ENCODE assay signal across 11 cellular contexts in genomic region chr7:1247527-1248041, GRCh38. TPM values are rescaled to one million over a fixed set of nuclear protein-coding genes. Genes with fewer than 3 reads are reported as not detected.
DNase-seq lines count a peak whose midpoint lies in the region; ATAC-seq and TF ChIP-seq lines count a peak whose summit lies in the region.
"Had no signal": no experiment of that assay in that cellular context is flagged by ENCODE, and none has a peak within 500 bp of the region (broad histone marks: within the 10 kb centered on the region; RNA-seq: fewer than 3 reads in every experiment).

No MANE protein-coding gene starts in this region.

- TF ChIP-seq POLR2A in uterus (IDR thresholded peaks at IDR 0.05), result no peak

- H3K27me3 Mint-ChIP-seq in glutamatergic neuron (ENCODE audit: unreplicated experiment), result peaks cover 14% of the 10 kb centered on the region

- H3K4me1 ChIP-seq in uterus, result peaks cover 0 to 11% of the 10 kb centered on the region in 2 donors
- H3K4me1 ChIP-seq in ascending aorta, result peaks cover 8 to 13% of the 10 kb centered on the region in 2 donors

- H3K27ac ChIP-seq in uterus, result no peak overlapping the region
- H3K27ac ChIP-seq in ascending aorta, result no peak overlapping the region
- H3K27ac ChIP-seq: epithelial cell of prostate had no signal

- H3K4me3 ChIP-seq in uterus, result no peak overlapping the region
- peak overlapping the region in 1 of 2 donors; percentile 11 for H3K4me3 ChIP-seq in ascending aorta

- intact Hi-C loops in uterus (cut with DNase I; ENCODE audit: low total_unique reads) (no loop called here), ascending aorta (cut with DNase I) (no loop called here)

- H3K9me3 ChIP-seq in uterus, result no peaks in the 10 kb centered on the region
- no peaks in the 10 kb centered on the region for H3K9me3 ChIP-seq in ascending aorta

- H3K4me1 Mint-ChIP-seq in glutamatergic neuron (ENCODE audit: low read depth, unreplicated experiment), result peaks cover 38% of the 10 kb centered on the region

- DNase-seq in AG20443 (ENCODE audit: low spot score) (peak; percentile 66), COLO668 (lab: John Stamatoyannopoulos, UW; ENCODE audit: unreplicated experiment) (peak; percentile 87), NCI-H2171 treated with DMSO at 0.1 percent for 48 hours (lab: John Stamatoyannopoulos, UW) (peak; percentile 78), glutamatergic neuron (peak; percentile 81), uterus (no peak), ascending aorta (ENCODE audit: low spot score in 2 of 2) (no peak)
- DNase-seq: Karpas-422, NCI-H526 treated with DMSO at 0.1 percent for 48 hours had no signal

- no peaks in the 10 kb centered on the region for H3K36me3 Mint-ChIP-seq in glutamatergic neuron (ENCODE audit: unreplicated experiment)

- no peaks in the 10 kb centered on the region for H3K36me3 ChIP-seq in uterus
- H3K36me3 ChIP-seq in ascending aorta, result no peaks in the 10 kb centered on the region

- H3K27ac Mint-ChIP-seq in glutamatergic neuron (ENCODE audit: unreplicated experiment), result peak overlapping the region; percentile 73

- no peak for ATAC-seq in GM21786 (IDR thresholded peaks at IDR 0.05; ENCODE audit: unreplicated experiment)
- ATAC-seq: activated CD4-positive, CD25-positive, alpha-beta regulatory T cell treated with anti-CD3 and anti-CD28 coated beads, Interleukin-2, amount 50 U/mL, for 24 hours had no signal

- TF ChIP-seq CTCF in glutamatergic neuron (IDR thresholded peaks at IDR 0.05; ENCODE audit: partially characterized antibody, unreplicated experiment), result no peak
- TF ChIP-seq CTCF in uterus (IDR thresholded peaks at IDR 0.05), result no peak
- no peak for TF ChIP-seq CTCF in ascending aorta (IDR thresholded peaks at IDR 0.05)

- peak overlapping the region; percentile 69 for H3K4me3 Mint-ChIP-seq in glutamatergic neuron (ENCODE audit: unreplicated experiment)

- H3K27me3 ChIP-seq in uterus, result peaks cover 20 to 76% of the 10 kb centered on the region in 2 donors
- peaks cover 51% of the 10 kb centered on the region for H3K27me3 ChIP-seq in ascending aorta

- peaks cover 7% of the 10 kb centered on the region for H3K9me3 Mint-ChIP-seq in glutamatergic neuron (ENCODE audit: unreplicated experiment)

RNA-seq across cellular contexts. Expression of gene UNCX, which starts 14.9 kb away (rescaled TPM):
- 106 TPM for total RNA-seq in glutamatergic neuron (ENCODE audit: unreplicated experiment)
- total RNA-seq in uterus, result not detected
- total RNA-seq in ascending aorta, result not detected

Comparison
In these comparisons a context has a peak if more than half of its experiments do, and no peak if none do; other contexts are left out.
1. DNase-seq: peak in AG20443 (single experiment), COLO668 (single experiment), NCI-H2171 treated with DMSO at 0.1 percent for 48 hours (single experiment) and glutamatergic neuron (single experiment); none in uterus (0 of 2) and ascending aorta (0 of 2).
2. RNA of gene UNCX, which starts 14.9 kb away (total RNA-seq): 106 TPM in glutamatergic neuron (single experiment); not detected in uterus and not detected in ascending aorta (single experiment); every median in the first group is over 100 times any median in the second.